14 cellular contexts compared by ENCODE assay signal in the genomic region with DNA sequence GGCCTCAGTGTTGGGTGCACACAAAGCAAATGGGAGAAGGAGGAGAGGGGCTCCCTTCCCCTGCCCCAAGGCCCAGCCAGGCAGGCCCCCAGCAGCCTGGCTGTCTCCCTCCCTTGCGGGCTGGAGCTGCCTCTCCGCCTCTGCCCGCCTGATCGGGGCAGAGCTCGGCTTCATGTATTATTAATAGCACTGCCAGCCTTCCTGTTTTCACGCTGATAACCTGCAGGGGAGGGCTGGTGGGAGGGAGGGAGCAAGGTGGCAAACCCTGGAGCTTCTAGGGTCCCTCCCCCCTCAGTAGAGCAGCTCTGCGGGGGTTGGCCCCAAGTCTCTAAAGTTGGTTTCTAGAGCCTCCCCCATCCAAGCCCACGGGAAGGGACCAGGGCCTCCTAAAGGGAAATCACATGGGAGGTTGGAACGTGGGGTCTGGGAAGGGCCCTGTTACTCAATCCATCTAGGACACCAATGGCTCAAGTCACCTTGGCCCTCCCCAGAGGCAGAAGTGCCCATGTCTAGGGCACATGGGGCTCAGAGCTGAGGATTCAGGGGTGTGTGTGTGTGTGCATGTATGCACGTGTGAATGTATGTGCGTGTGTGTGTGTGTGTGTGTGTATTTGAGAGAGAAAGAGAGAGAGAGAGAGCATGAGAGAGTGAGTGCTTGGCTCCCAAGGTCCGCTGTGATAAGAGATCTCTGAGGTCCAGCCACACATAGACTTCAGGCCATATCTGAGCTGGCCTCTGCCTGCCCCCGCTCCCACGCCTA.
"Had no signal": no experiment of that assay in that cellular context is flagged by ENCODE, and none has a peak within 500 bp of the region (broad histone marks: within the 10 kb centered on the region; RNA-seq: fewer than 3 reads in every experiment).

No MANE protein-coding gene starts in this region.

- H3K4me2 ChIP-seq: hepatocyte had no signal

- DNase-seq: activated CD4-positive, alpha-beta T cell treated with anti-CD3 and anti-CD28 coated beads, Interleukin-2, amount 50 U/mL, for 1 hour; activated naive CD4-positive, alpha-beta T cell treated with anti-CD3 and anti-CD28 coated beads, Interleukin-2, amount 10 ng/mL, durations not matched to agents 7 days and 5 days; activated T-cell treated with anti-CD3 and anti-CD28 coated beads for 4 hours; central memory CD4-positive, alpha-beta T cell; effector memory CD4-positive, alpha-beta T cell; kidney; left ventricle myocardium inferior; mesenchymal stem cell; pancreas; retina; stimulated activated CD4-positive, alpha-beta T cell treated with anti-CD3 and anti-CD28 coated beads, Interleukin-4, amount 100 ng/mL, for 4 hours; tibial artery had no signal

- H3K4me3 ChIP-seq: hepatocyte, left ventricle myocardium inferior, pancreas, skin epidermis, tibial artery had no signal

- H2AFZ ChIP-seq: hepatocyte had no signal

- H3K9me3 ChIP-seq: left ventricle myocardium inferior, pancreas, tibial artery had no signal

- H3K27me3 ChIP-seq: pancreas had no signal

- H3K27ac ChIP-seq: hepatocyte, left ventricle myocardium inferior, pancreas, skin epidermis, tibial artery had no signal

- H3K79me2 ChIP-seq: hepatocyte had no signal

- H3K36me3 ChIP-seq: left ventricle myocardium inferior, pancreas, tibial artery had no signal

- H3K4me1 ChIP-seq: pancreas, tibial artery had no signal
